8 cellular contexts compared by ENCODE assay signal in genomic region chr15:74842581-74843444, GRCh38.
DNase-seq lines count a peak whose midpoint lies in the region; ATAC-seq lines count a peak whose summit lies in the region.

ULK3 (minus strand) TSS chr15:74843156; CDS start chr15:74843105, 51 bp downstream.

- H3K9me3 Mint-ChIP-seq in effector memory CD8-positive, alpha-beta T cell: no peaks in the 10 kb centered on the region
- no peaks in the 10 kb centered on the region for H3K9me3 Mint-ChIP-seq in memory B cell

- peak within 1 kb of the TSS; percentile 83 to 85 for H3K4me3 Mint-ChIP-seq in effector memory CD8-positive, alpha-beta T cell
- peak within 1 kb of the TSS; percentile 91 for H3K4me3 Mint-ChIP-seq in memory B cell

- peak within 1 kb of the TSS; percentile 84 to 90 for H3K27ac Mint-ChIP-seq in effector memory CD8-positive, alpha-beta T cell
- H3K27ac Mint-ChIP-seq in memory B cell: peak within 1 kb of the TSS; percentile 94

- ATAC-seq in GM21381 (IDR thresholded peaks at IDR 0.05; ENCODE audit: unreplicated experiment): peak; percentile 86
- peak; percentile 88 for ATAC-seq in effector memory CD8-positive, alpha-beta T cell (replicated peaks)
- ATAC-seq in memory B cell (ENCODE audit: low read depth): peak; percentile 91

- peak; percentile 89 for DNase-seq in COR-L47 (lab: John Stamatoyannopoulos, UW)
- DNase-seq in HUDEP-2 (lab: John Stamatoyannopoulos, UW; ENCODE audit: unreplicated experiment in 76 of 76): peak in 74 of 76 experiments; percentile 25 to 93 (median 76)
- DNase-seq in NOMO-1 treated with DMSO at 0.1 percent for 48 hours (lab: John Stamatoyannopoulos, UW; ENCODE audit: unreplicated experiment): peak; percentile 91
- peak; percentile 79 to 93 (median 89) for DNase-seq in activated CD8-positive, alpha-beta memory T cell treated with anti-CD3 and anti-CD28 coated beads for 48 hours (ENCODE audit: low read depth in 2 of 3, low spot score in 2 of 3)
- DNase-seq in effector memory CD8-positive, alpha-beta T cell: peak; percentile 92 to 95 (median 94)
- DNase-seq in memory B cell (ENCODE audit: low spot score in 2 of 2): peak; percentile 94 to 97
- DNase-seq in stimulated activated CD8-positive, alpha-beta memory T cell treated with anti-CD3 and anti-CD28 coated beads, Interleukin-12 subunit alpha, Interleukin-12 subunit beta, amount 100 ng/mL, for 24 hours (ENCODE audit: extremely low read depth): peak; percentile 83

- H3K36me3 Mint-ChIP-seq in effector memory CD8-positive, alpha-beta T cell (ENCODE audit: insufficient read depth): peaks cover 43% of the 10 kb centered on the region
- H3K36me3 Mint-ChIP-seq in memory B cell: peaks cover 2% of the 10 kb centered on the region

- no peaks in the 10 kb centered on the region for H3K27me3 Mint-ChIP-seq in effector memory CD8-positive, alpha-beta T cell
- no peaks in the 10 kb centered on the region for H3K27me3 Mint-ChIP-seq in memory B cell

- peaks cover 41 to 42% of the 10 kb centered on the region in 2 donors for H3K4me1 Mint-ChIP-seq in effector memory CD8-positive, alpha-beta T cell (ENCODE audit: low read depth in 2 of 2)
- H3K4me1 Mint-ChIP-seq in memory B cell: peaks cover 44% of the 10 kb centered on the region

Comparison
In these comparisons a context has a peak if more than half of its experiments do, and no peak if none do; other contexts are left out.
1. Peak in every context shown above with its lines: DNase-seq and ATAC-seq.